Comparison of ENCODE assay signal across 16 cellular contexts in genomic region chr5:54969856-54970828, GRCh38. TPM values are rescaled to one million over a fixed set of nuclear protein-coding genes. Genes with fewer than 3 reads are reported as not detected.
"Had no signal": no experiment of that assay in that cellular context is flagged by ENCODE, and none has a peak within 500 bp of the region (broad histone marks: within the 10 kb centered on the region; RNA-seq: fewer than 3 reads in every experiment).

No MANE protein-coding gene starts in this region.

- H3K27ac Mint-ChIP-seq: activated CD8-positive, alpha-beta memory T cell treated with anti-CD3 and anti-CD28 coated beads, Interleukin-2, amount 10 ng/mL, durations not matched to agents 7 days and 5 days; activated T-helper 2 cell treated with anti-CD3 and anti-CD28 coated beads, Interferon-gamma antibody, Interleukin-2, Interleukin-4, amounts not matched to agents 10 μg/mL and 5 μg/mL and 100 μg/mL, durations not matched to agents 14 hours and 24 hours and 36 hours; dendritic cell treated with granulocyte-macrophage colony-stimulating factor and Interleukin-4, amounts not matched to agents 40 ng/mL and 50 ng/mL, for 4 days; natural killer cell treated with Interleukin-12 subunit alpha and Interleukin-12 subunit beta and Interleukin-15 and Interleukin-18, amount 100 ng/mL, for 72 hours; stimulated activated naive CD8-positive, alpha-beta T cell treated with anti-CD3 and anti-CD28 coated beads, Interleukin-15, amount 100 ng/mL, for 72 hours had no signal

- DNase-seq: activated CD4-positive, alpha-beta T cell treated with anti-CD3 and anti-CD28 coated beads, Interleukin-2, amount 50 U/mL, for 48 hours; activated CD8-positive, alpha-beta memory T cell treated with anti-CD3 and anti-CD28 coated beads, Interleukin-2, amount 10 ng/mL, durations not matched to agents 7 days and 5 days; activated naive CD4-positive, alpha-beta T cell treated with anti-CD3 and anti-CD28 coated beads, Interleukin-2, amount 50 U/mL, for 16 hours; activated T-cell treated with anti-CD3 and anti-CD28 coated beads, Interleukin-2, amount 50 U/mL, for 1 hour; body of pancreas; hippocampal formation; left ventricle myocardium inferior; right lobe of liver; stimulated activated naive CD8-positive, alpha-beta T cell treated with anti-CD3 and anti-CD28 coated beads, Interleukin-15, amount 100 ng/mL, for 72 hours; testis; upper lobe of right lung had no signal

- H3K4me3 ChIP-seq: body of pancreas, left ventricle myocardium inferior, right lobe of liver, testis, upper lobe of right lung had no signal

- H3K4me3 Mint-ChIP-seq: activated CD8-positive, alpha-beta memory T cell treated with anti-CD3 and anti-CD28 coated beads, Interleukin-2, amount 10 ng/mL, durations not matched to agents 7 days and 5 days; central memory CD8-positive, alpha-beta T cell; dendritic cell treated with granulocyte-macrophage colony-stimulating factor and Interleukin-4, amounts not matched to agents 40 ng/mL and 50 ng/mL, for 4 days; natural killer cell treated with Interleukin-12 subunit alpha and Interleukin-12 subunit beta and Interleukin-15 and Interleukin-18, amount 100 ng/mL, for 72 hours; stimulated activated naive CD8-positive, alpha-beta T cell treated with anti-CD3 and anti-CD28 coated beads, Interleukin-15, amount 100 ng/mL, for 72 hours had no signal

- H3K4me1 Mint-ChIP-seq: activated CD8-positive, alpha-beta memory T cell treated with anti-CD3 and anti-CD28 coated beads, Interleukin-2, amount 10 ng/mL, durations not matched to agents 7 days and 5 days; central memory CD8-positive, alpha-beta T cell had no signal

- H3K9me3 ChIP-seq: body of pancreas, left ventricle myocardium inferior, right lobe of liver, testis, upper lobe of right lung had no signal

- H3K27ac ChIP-seq: body of pancreas, left ventricle myocardium inferior, right lobe of liver, testis, upper lobe of right lung had no signal

- H3K36me3 Mint-ChIP-seq: activated CD8-positive, alpha-beta memory T cell treated with anti-CD3 and anti-CD28 coated beads, Interleukin-2, amount 10 ng/mL, durations not matched to agents 7 days and 5 days; natural killer cell treated with Interleukin-12 subunit alpha and Interleukin-12 subunit beta and Interleukin-15 and Interleukin-18, amount 100 ng/mL, for 72 hours had no signal

- H3K36me3 ChIP-seq: left ventricle myocardium inferior, right lobe of liver, upper lobe of right lung had no signal

- H3K27me3 ChIP-seq: body of pancreas, right lobe of liver, testis, upper lobe of right lung had no signal

- ATAC-seq: activated CD8-positive, alpha-beta memory T cell treated with anti-CD3 and anti-CD28 coated beads, Interleukin-2, amount 10 ng/mL, durations not matched to agents 7 days and 5 days; body of pancreas; natural killer cell treated with Interleukin-12 subunit alpha and Interleukin-12 subunit beta and Interleukin-15 and Interleukin-18, amount 100 ng/mL, for 72 hours; right lobe of liver; stimulated activated naive CD8-positive, alpha-beta T cell treated with anti-CD3 and anti-CD28 coated beads, Interleukin-15, amount 100 ng/mL, for 72 hours; upper lobe of right lung had no signal

- H3K4me1 ChIP-seq: body of pancreas, right lobe of liver, testis, upper lobe of right lung had no signal

- H3K27me3 Mint-ChIP-seq: central memory CD8-positive, alpha-beta T cell; natural killer cell treated with Interleukin-12 subunit alpha and Interleukin-12 subunit beta and Interleukin-15 and Interleukin-18, amount 100 ng/mL, for 72 hours; stimulated activated naive CD8-positive, alpha-beta T cell treated with anti-CD3 and anti-CD28 coated beads, Interleukin-15, amount 100 ng/mL, for 72 hours had no signal

- H3K9me3 Mint-ChIP-seq: activated T-helper 2 cell treated with anti-CD3 and anti-CD28 coated beads, Interferon-gamma antibody, Interleukin-2, Interleukin-4, amounts not matched to agents 10 μg/mL and 5 μg/mL and 100 μg/mL, durations not matched to agents 14 hours and 24 hours and 36 hours; central memory CD8-positive, alpha-beta T cell; dendritic cell treated with granulocyte-macrophage colony-stimulating factor and Interleukin-4, amounts not matched to agents 40 ng/mL and 50 ng/mL, for 4 days; natural killer cell treated with Interleukin-12 subunit alpha and Interleukin-12 subunit beta and Interleukin-15 and Interleukin-18, amount 100 ng/mL, for 72 hours; stimulated activated naive CD8-positive, alpha-beta T cell treated with anti-CD3 and anti-CD28 coated beads, Interleukin-15, amount 100 ng/mL, for 72 hours had no signal

RNA-seq across cellular contexts. Expression of gene GZMK, which starts 53.9 kb away (rescaled TPM):
- polyA plus RNA-seq: keratinocyte had no signal
